In the genomic region with DNA sequence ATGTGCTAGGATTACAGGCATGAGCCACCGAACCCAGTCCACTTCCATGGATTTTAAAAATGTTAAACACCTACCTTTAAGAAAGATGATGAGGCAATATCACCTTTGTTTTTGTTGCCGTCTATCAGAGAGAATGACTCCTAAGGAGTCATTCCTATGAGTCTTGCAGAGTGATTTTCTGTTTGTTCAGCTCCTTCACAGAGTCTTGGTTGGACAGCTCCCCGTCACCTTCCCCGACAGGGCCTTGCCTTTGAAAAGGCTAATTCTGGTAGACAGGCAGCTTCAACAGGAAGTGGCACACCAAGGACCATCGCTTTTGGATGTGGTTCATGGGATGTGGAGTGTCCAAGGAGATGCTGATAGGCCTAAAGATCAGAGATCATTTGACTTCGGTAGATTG, we compare ENCODE assay signal across 17 cellular contexts. TPM values are rescaled to one million over a fixed set of nuclear protein-coding genes. Genes with fewer than 3 reads are reported as not detected.
DNase-seq lines count a peak whose midpoint lies in the region; ATAC-seq and TF ChIP-seq lines count a peak whose summit lies in the region.
"Had no signal": no experiment of that assay in that cellular context is flagged by ENCODE, and none has a peak within 500 bp of the region (broad histone marks: within the 10 kb centered on the region; RNA-seq: fewer than 3 reads in every experiment).

No MANE protein-coding gene starts in this region.

- H3K4me1 ChIP-seq in GM23338 (ENCODE audit: insufficient read depth) (peaks cover 5% of the 10 kb centered on the region; the same call in 1 of the 2 replicates), MM.1S (ENCODE audit: low read length) (no peaks in the 10 kb centered on the region)

- no peaks in the 10 kb centered on the region for H3K9me3 ChIP-seq in MM.1S (replicated peaks; ENCODE audit: insufficient read depth, low read length)
- H3K9me3 ChIP-seq: Peyer's patch had no signal

- H3F3A ChIP-seq in GM23338 (replicated peaks; ENCODE audit: low read depth) (no peaks in the 10 kb centered on the region), MM.1S (ENCODE audit: insufficient read depth, low read length) (no peaks in the 10 kb centered on the region)

- DNase-seq in Caki2 (ENCODE audit: low read depth) (peak; percentile 67), GM23338 (ENCODE audit: low spot score) (no peak), mesenteric fat pad (ENCODE audit: low spot score) (peak; percentile 41), MM.1S (no peak)
- DNase-seq: CD4-positive, alpha-beta T cell; H7; NCI-H1105 treated with DMSO at 0.1 percent for 48 hours; NCI-H1694; NCI-H2081 treated with DMSO at 0.1 percent for 48 hours had no signal

- H3K36me3 Mint-ChIP-seq in GM23338 (ENCODE audit: low read depth): no peaks in the 10 kb centered on the region
- no peaks in the 10 kb centered on the region for H3K36me3 Mint-ChIP-seq in brain

- in situ Hi-C loops in Caki2 (cut with HindIII; ENCODE audit: low pct_unique_long_range_greater_than_20kb, low sequenced_read_pairs): no loop called here

- no peak overlapping the region for H3K27ac ChIP-seq in GM23338 (ENCODE audit: low read depth)
- no peak overlapping the region for H3K27ac ChIP-seq in MM.1S (ENCODE audit: low read length)
- H3K27ac ChIP-seq: HL-60, Peyer's patch had no signal

- H3K4me2 ChIP-seq in GM23338 (no peak overlapping the region), MM.1S (ENCODE audit: low read depth, low read length) (no peak overlapping the region)

- no peaks in the 10 kb centered on the region for H3K27me3 Mint-ChIP-seq in GM23338 (ENCODE audit: insufficient read depth, low read depth, poor library complexity)
- H3K27me3 Mint-ChIP-seq in brain: no peaks in the 10 kb centered on the region
- H3K27me3 Mint-ChIP-seq: B cell; CD4-positive, alpha-beta T cell had no signal

- TF ChIP-seq CTCF in GM23338 (conservative IDR thresholded peaks at IDR 0.05; ENCODE audit: low read depth in 2 of 2) (no peak), brain (conservative IDR thresholded peaks at IDR 0.05) (no peak), MM.1S (IDR thresholded peaks at IDR 0.05; ENCODE audit: low read length) (no peak)

- H3K9ac ChIP-seq in MM.1S (ENCODE audit: low read length): no peak overlapping the region

- no peak overlapping the region for H2AFZ ChIP-seq in GM23338
- no peak overlapping the region for H2AFZ ChIP-seq in MM.1S (ENCODE audit: low read length)

- H3K9me2 ChIP-seq in GM23338 (ENCODE audit: insufficient read depth) (peaks cover 4% of the 10 kb centered on the region; the same call in 1 of the 2 replicates), MM.1S (replicated peaks; ENCODE audit: insufficient read depth, low read length) (no peaks in the 10 kb centered on the region)

- no peak overlapping the region for H3K4me3 Mint-ChIP-seq in GM23338
- H3K4me3 Mint-ChIP-seq in brain: peak overlapping the region in 1 of 5 experiments; percentile 14
- H3K4me3 Mint-ChIP-seq: B cell; CD4-positive, alpha-beta T cell had no signal

- H3K36me3 ChIP-seq in GM23338 (ENCODE audit: insufficient read depth): no peaks in the 10 kb centered on the region
- H3K36me3 ChIP-seq in MM.1S (replicated peaks; ENCODE audit: insufficient read depth, low read length): no peaks in the 10 kb centered on the region
- H3K36me3 ChIP-seq: Peyer's patch had no signal

- H4K20me1 ChIP-seq in GM23338 (replicated peaks; ENCODE audit: insufficient read depth) (no peaks in the 10 kb centered on the region; the same call in 1 of the 2 replicates), MM.1S (ENCODE audit: insufficient read depth, low read length) (no peaks in the 10 kb centered on the region)

- H3K27ac Mint-ChIP-seq in GM23338 (no peak overlapping the region), brain (peak overlapping the region in 3 of 5 experiments; percentile 67 to 98 (median 78))
- H3K27ac Mint-ChIP-seq: B cell; CD4-positive, alpha-beta T cell; IgD-negative memory B cell had no signal

- H3K4me3 ChIP-seq in GM23338 (no peak overlapping the region), MM.1S (ENCODE audit: low read length) (no peak overlapping the region)
- H3K4me3 ChIP-seq: Peyer's patch had no signal

- H3K79me2 ChIP-seq in GM23338 (replicated peaks; ENCODE audit: insufficient read depth) (no peaks in the 10 kb centered on the region), MM.1S (ENCODE audit: low read length) (no peaks in the 10 kb centered on the region)

- H3K9me3 Mint-ChIP-seq in GM23338: no peaks in the 10 kb centered on the region; the same call in 2 of the 3 replicates
- peaks cover 0 to 15% (median 7%) of the 10 kb centered on the region in 5 experiments for H3K9me3 Mint-ChIP-seq in brain
- H3K9me3 Mint-ChIP-seq: CD4-positive, alpha-beta T cell; IgD-negative memory B cell had no signal

- H3K27me3 ChIP-seq in GM23338 (ENCODE audit: insufficient read depth): no peaks in the 10 kb centered on the region
- no peaks in the 10 kb centered on the region for H3K27me3 ChIP-seq in MM.1S (replicated peaks; ENCODE audit: insufficient read depth, low read length)
- H3K27me3 ChIP-seq: Peyer's patch had no signal

- ATAC-seq in GM23338 (no peak), GM19035 (IDR thresholded peaks at IDR 0.05; ENCODE audit: unreplicated experiment) (no peak), HG02610 (IDR thresholded peaks at IDR 0.05; ENCODE audit: unreplicated experiment) (no peak)
- ATAC-seq: Right ventricle myocardium inferior had no signal

- H3K4me1 Mint-ChIP-seq in GM23338: peaks cover 7% of the 10 kb centered on the region; the same call in 2 of the 3 replicates
- peaks cover 38% of the 10 kb centered on the region for H3K4me1 Mint-ChIP-seq in brain

TF ChIP-seq in GM23338, 12 proteins besides CTCF, POLR2A, EP300 and RAD21 (continues in another document):
- no peak for TF ChIP-seq ZNF114 (CRISPR knock-in tag; IDR thresholded peaks at IDR 0.05)
- TF ChIP-seq, protein P1, sequence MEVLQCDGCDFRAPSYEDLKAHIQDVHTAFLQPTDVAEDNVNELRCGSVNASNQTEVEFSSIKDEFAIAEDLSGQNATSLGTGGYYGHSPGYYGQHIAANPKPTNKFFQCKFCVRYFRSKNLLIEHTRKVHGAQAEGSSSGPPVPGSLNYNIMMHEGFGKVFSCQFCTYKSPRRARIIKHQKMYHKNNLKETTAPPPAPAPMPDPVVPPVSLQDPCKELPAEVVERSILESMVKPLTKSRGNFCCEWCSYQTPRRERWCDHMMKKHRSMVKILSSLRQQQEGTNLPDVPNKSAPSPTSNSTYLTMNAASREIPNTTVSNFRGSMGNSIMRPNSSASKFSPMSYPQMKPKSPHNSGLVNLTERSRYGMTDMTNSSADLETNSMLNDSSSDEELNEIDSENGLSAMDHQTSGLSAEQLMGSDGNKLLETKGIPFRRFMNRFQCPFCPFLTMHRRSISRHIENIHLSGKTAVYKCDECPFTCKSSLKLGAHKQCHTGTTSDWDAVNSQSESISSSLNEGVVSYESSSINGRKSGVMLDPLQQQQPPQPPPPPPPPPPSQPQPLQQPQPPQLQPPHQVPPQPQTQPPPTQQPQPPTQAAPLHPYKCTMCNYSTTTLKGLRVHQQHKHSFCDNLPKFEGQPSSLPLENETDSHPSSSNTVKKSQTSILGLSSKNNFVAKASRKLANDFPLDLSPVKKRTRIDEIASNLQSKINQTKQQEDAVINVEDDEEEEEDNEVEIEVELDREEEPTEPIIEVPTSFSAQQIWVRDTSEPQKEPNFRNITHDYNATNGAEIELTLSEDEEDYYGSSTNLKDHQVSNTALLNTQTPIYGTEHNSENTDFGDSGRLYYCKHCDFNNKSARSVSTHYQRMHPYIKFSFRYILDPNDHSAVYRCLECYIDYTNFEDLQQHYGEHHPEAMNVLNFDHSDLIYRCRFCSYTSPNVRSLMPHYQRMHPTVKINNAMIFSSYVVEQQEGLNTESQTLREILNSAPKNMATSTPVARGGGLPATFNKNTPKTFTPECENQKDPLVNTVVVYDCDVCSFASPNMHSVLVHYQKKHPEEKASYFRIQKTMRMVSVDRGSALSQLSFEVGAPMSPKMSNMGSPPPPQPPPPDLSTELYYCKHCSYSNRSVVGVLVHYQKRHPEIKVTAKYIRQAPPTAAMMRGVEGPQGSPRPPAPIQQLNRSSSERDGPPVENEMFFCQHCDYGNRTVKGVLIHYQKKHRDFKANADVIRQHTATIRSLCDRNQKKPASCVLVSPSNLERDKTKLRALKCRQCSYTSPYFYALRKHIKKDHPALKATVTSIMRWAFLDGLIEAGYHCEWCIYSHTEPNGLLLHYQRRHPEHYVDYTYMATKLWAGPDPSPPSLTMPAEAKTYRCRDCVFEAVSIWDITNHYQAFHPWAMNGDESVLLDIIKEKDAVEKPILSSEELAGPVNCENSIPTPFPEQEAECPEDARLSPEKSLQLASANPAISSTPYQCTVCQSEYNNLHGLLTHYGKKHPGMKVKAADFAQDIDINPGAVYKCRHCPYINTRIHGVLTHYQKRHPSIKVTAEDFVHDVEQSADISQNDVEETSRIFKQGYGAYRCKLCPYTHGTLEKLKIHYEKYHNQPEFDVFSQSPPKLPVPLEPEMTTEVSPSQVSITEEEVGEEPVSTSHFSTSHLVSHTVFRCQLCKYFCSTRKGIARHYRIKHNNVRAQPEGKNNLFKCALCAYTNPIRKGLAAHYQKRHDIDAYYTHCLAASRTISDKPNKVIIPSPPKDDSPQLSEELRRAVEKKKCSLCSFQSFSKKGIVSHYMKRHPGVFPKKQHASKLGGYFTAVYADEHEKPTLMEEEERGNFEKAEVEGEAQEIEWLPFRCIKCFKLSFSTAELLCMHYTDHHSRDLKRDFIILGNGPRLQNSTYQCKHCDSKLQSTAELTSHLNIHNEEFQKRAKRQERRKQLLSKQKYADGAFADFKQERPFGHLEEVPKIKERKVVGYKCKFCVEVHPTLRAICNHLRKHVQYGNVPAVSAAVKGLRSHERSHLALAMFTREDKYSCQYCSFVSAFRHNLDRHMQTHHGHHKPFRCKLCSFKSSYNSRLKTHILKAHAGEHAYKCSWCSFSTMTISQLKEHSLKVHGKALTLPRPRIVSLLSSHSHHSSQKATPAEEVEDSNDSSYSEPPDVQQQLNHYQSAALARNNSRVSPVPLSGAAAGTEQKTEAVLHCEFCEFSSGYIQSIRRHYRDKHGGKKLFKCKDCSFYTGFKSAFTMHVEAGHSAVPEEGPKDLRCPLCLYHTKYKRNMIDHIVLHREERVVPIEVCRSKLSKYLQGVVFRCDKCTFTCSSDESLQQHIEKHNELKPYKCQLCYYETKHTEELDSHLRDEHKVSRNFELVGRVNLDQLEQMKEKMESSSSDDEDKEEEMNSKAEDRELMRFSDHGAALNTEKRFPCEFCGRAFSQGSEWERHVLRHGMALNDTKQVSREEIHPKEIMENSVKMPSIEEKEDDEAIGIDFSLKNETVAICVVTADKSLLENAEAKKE (CRISPR knock-in tag; IDR thresholded peaks at IDR 0.05): no peak

RNA-seq across cellular contexts. Expression of a gene that starts 17.5 kb away (rescaled TPM):
- 10.9 and 11.7 TPM in 2 replicates for total RNA-seq in Caki2 (2014; rRNA removed; shearing (Covaris generic); ENCODE audit: low replicate concordance)
- total RNA-seq in GM23338 (2014; rRNA removed; shearing (Covaris generic)): 12.2 and 16.5 TPM in 2 replicates
- polyA plus RNA-seq in GM23338 (2016; fragmentation: Nextera tagmentation; extraction: Ambion mirVana) (5.5 and 6.7 TPM in 2 replicates), brain (ENCODE audit: insufficient read depth, low read depth, low replicate concordance) (27.4 TPM)
- 11.9 TPM for total RNA-seq in mesenteric fat pad

Comparison
In these comparisons a context has a peak if more than half of its experiments do, and no peak if none do; other contexts are left out.
1. DNase-seq: peak in Caki2 (single experiment) and mesenteric fat pad (single experiment); none in GM23338 (single experiment) and MM.1S (single experiment).